ENCODE assay signal across 20 cellular contexts in genomic region chr1:116760996-116761665, GRCh38. TPM values are rescaled to one million over a fixed set of nuclear protein-coding genes. Genes with fewer than 3 reads are reported as not detected.
DNase-seq lines count a peak whose midpoint lies in the region; ATAC-seq lines count a peak whose summit lies in the region.
"Had no signal": no experiment of that assay in that cellular context is flagged by ENCODE, and none has a peak within 500 bp of the region (broad histone marks: within the 10 kb centered on the region; RNA-seq: fewer than 3 reads in every experiment).

No MANE protein-coding gene starts in this region.

- H3K36me3 ChIP-seq in KOPT-K1 (ENCODE audit: insufficient read depth, low read length) (peaks cover 57% of the 10 kb centered on the region), trophoblast cell (ENCODE audit: control insufficient read depth in 1 of 2, insufficient read depth in 2 of 2, low read length in 2 of 2) (no peaks in the 10 kb centered on the region)
- H3K36me3 ChIP-seq: BE2C had no signal

- no peak overlapping the region for H3K4ac ChIP-seq in trophoblast cell (ENCODE audit: low read depth, low read length)

- DNase-seq in activated T-cell treated with anti-CD3 and anti-CD28 coated beads, Interleukin-2, amount 50 U/mL, for 24 hours: peak; percentile 45
- DNase-seq in activated T-cell treated with anti-CD3 and anti-CD28 coated beads for 4 hours: no peak
- DNase-seq in trophoblast cell: no peak
- DNase-seq in DMS53 treated with DMSO at 0.1 percent for 48 hours (lab: John Stamatoyannopoulos, UW; ENCODE audit: unreplicated experiment): no peak
- no peak for DNase-seq in hippocampal formation (lab: John Stamatoyannopoulos, UW)
- DNase-seq: activated CD4-positive, CD25-positive, alpha-beta regulatory T cell treated with anti-CD3 and anti-CD28 coated beads, Interleukin-2, amount 50 U/mL, for 72 hours; activated CD8-positive, alpha-beta memory T cell treated with anti-CD3 and anti-CD28 coated beads, Interleukin-2, amount 50 U/mL, for 4 hours; BE2C; body of pancreas; NCI-H1436 treated with DMSO at 0.1 percent for 48 hours; NCI-H524 treated with DMSO at 0.1 percent for 48 hours; NK-92 treated with Interleukin-12 subunit alpha and Interleukin-12 subunit beta, amount 100 ng/mL, for 24 hours; SHP77; stimulated activated CD4-positive, alpha-beta T cell treated with anti-CD3 and anti-CD28 coated beads, Interleukin-1b, Interleukin-23, amount 100 ng/mL, for 48 hours had no signal

- peaks cover 99% of the 10 kb centered on the region for H3K36me3 Mint-ChIP-seq in activated T-cell treated with anti-CD3 and anti-CD28 coated beads, Interleukin-2, amount 50 U/mL, for 24 hours (ENCODE audit: low read depth)
- H3K36me3 Mint-ChIP-seq in activated naive CD8-positive, alpha-beta T cell: peaks cover 67% of the 10 kb centered on the region

- H3K27me3 Mint-ChIP-seq in activated T-cell treated with anti-CD3 and anti-CD28 coated beads, Interleukin-2, amount 50 U/mL, for 24 hours: no peaks in the 10 kb centered on the region
- H3K27me3 Mint-ChIP-seq in activated naive CD8-positive, alpha-beta T cell: no peaks in the 10 kb centered on the region

- no peak overlapping the region for H3K4me3 ChIP-seq in trophoblast cell (ENCODE audit: low read depth, low read length)
- H3K4me3 ChIP-seq: body of pancreas, skin epidermis had no signal

- H3K9me3 ChIP-seq in KOPT-K1 (ENCODE audit: insufficient read depth, low read length, poor library complexity, severe bottlenecking) (no peaks in the 10 kb centered on the region), trophoblast cell (ENCODE audit: insufficient read depth, low read depth, low read length) (peaks cover 9% of the 10 kb centered on the region)
- H3K9me3 ChIP-seq: BE2C, body of pancreas had no signal

- H3K27ac Mint-ChIP-seq in activated T-cell treated with anti-CD3 and anti-CD28 coated beads, Interleukin-2, amount 50 U/mL, for 24 hours: peak overlapping the region; percentile 100
- peak overlapping the region; percentile 100 for H3K27ac Mint-ChIP-seq in activated naive CD8-positive, alpha-beta T cell

- no peak overlapping the region for H2AFZ ChIP-seq in trophoblast cell (ENCODE audit: insufficient read depth, low read length, poor library complexity)

- no peaks in the 10 kb centered on the region for H3K79me2 ChIP-seq in trophoblast cell (ENCODE audit: control insufficient read depth, insufficient read depth, low read length, poor library complexity)

- H3K18ac ChIP-seq in trophoblast cell (ENCODE audit: low read length): no peak overlapping the region

- no peak overlapping the region for H2BK12ac ChIP-seq in trophoblast cell (ENCODE audit: low read length)

- H3K27ac ChIP-seq in KOPT-K1 (ENCODE audit: low read depth, low read length, poor library complexity, severe bottlenecking): peak overlapping the region; percentile 99
- H3K27ac ChIP-seq in trophoblast cell (ENCODE audit: low read depth, low read length): no peak overlapping the region
- H3K27ac ChIP-seq: body of pancreas, epithelial cell of prostate, KMS-11 had no signal

- no peak overlapping the region for H4K91ac ChIP-seq in trophoblast cell (ENCODE audit: low read depth, low read length)

- H3K23ac ChIP-seq in trophoblast cell (ENCODE audit: low read length): peak overlapping the region; percentile 62

- H2AK5ac ChIP-seq in trophoblast cell (ENCODE audit: low read length): no peak overlapping the region

- ATAC-seq in HG03520 (IDR thresholded peaks at IDR 0.05; ENCODE audit: unreplicated experiment): no peak
- ATAC-seq: body of pancreas had no signal

- H3K4me2 ChIP-seq in trophoblast cell (ENCODE audit: low read length): no peak overlapping the region
- H3K4me2 ChIP-seq: KMS-11 had no signal

- H3K27me3 ChIP-seq in trophoblast cell (ENCODE audit: insufficient read depth, low read length): no peaks in the 10 kb centered on the region
- H3K27me3 ChIP-seq: BE2C, body of pancreas had no signal

- peak overlapping the region; percentile 94 for H3K4me3 Mint-ChIP-seq in activated T-cell treated with anti-CD3 and anti-CD28 coated beads, Interleukin-2, amount 50 U/mL, for 24 hours
- peak overlapping the region; percentile 97 for H3K4me3 Mint-ChIP-seq in activated naive CD8-positive, alpha-beta T cell

- no peak overlapping the region for H2BK120ac ChIP-seq in trophoblast cell (ENCODE audit: insufficient read depth, low read length, poor library complexity)

- H2BK5ac ChIP-seq in trophoblast cell (ENCODE audit: low read depth, low read length, poor library complexity): no peak overlapping the region

- H3K14ac ChIP-seq in trophoblast cell (ENCODE audit: low read length): no peak overlapping the region

- H3K4me1 Mint-ChIP-seq in activated T-cell treated with anti-CD3 and anti-CD28 coated beads, Interleukin-2, amount 50 U/mL, for 24 hours (ENCODE audit: low read depth): peaks cover 60% of the 10 kb centered on the region
- peaks cover 67% of the 10 kb centered on the region for H3K4me1 Mint-ChIP-seq in activated naive CD8-positive, alpha-beta T cell (ENCODE audit: low read depth)

- no peak overlapping the region for H4K8ac ChIP-seq in trophoblast cell (ENCODE audit: low read depth, low read length)

- H3K4me1 ChIP-seq in trophoblast cell (ENCODE audit: control insufficient read depth in 1 of 2, insufficient read depth in 2 of 2, low read length in 2 of 2): peaks cover 2 to 3% of the 10 kb centered on the region in 2 experiments
- H3K4me1 ChIP-seq: BE2C had no signal

- H3K9me3 Mint-ChIP-seq in activated T-cell treated with anti-CD3 and anti-CD28 coated beads, Interleukin-2, amount 50 U/mL, for 24 hours: no peaks in the 10 kb centered on the region
- no peaks in the 10 kb centered on the region for H3K9me3 Mint-ChIP-seq in activated naive CD8-positive, alpha-beta T cell (ENCODE audit: low read depth)

- no peak overlapping the region for H3K9ac ChIP-seq in trophoblast cell (ENCODE audit: low read length)
- H3K9ac ChIP-seq: KMS-11 had no signal

- no CpG with 5 or more reads among the region's 4 CpGs for WGBS in trophoblast cell (ENCODE audit: extremely low coverage, insufficient coverage, insufficient read length)

- H4K12ac ChIP-seq in trophoblast cell (ENCODE audit: low read depth, low read length): no peak overlapping the region

- H3K79me1 ChIP-seq in trophoblast cell (ENCODE audit: low read length): no peaks in the 10 kb centered on the region

RNA-seq across cellular contexts. Expression of gene CD2, which starts 6.9 kb away (rescaled TPM):
- polyA plus RNA-seq in trophoblast cell (2013): not detected in 2 replicates
